19 cellular contexts compared by ENCODE assay signal in the genomic region with DNA sequence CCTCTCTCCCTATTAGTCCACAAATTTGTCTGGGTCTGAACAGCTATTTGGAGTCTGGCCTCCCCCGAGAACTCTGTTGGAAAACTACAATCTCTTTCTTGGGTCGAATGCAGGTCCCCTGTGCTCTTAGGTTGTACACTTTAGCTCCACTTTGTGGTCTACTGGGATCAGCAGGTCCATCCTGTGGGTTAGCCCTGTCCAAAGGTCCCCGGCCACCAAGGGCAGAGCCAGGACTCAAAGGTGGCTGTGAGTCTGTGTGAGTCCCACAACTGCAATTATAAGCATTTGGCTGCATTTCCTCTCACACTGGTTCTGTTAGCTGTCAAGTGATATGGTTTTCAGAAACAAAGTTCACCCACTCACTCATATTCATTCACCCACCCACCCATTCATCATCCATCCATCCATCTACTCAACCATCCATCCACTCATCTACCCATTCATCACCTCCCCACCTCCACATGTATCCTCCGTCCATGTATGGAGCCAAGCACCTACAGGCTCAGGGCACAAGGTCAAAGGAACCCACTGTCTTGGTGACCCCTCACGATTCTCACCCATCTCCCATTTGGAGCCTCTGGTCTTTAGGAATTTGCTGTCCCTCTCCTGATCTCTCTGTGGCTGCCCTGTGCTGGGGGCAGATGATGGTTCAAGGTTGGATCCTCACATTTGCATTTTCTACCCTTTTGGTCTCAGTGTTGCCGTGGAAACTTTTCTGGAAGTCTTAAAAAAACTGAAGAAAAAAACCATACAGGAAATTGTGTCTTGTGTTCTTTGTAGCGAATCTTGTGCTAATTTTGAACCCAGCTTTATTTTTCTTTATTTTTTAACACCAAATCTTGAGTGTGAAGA. TPM values are rescaled to one million over a fixed set of nuclear protein-coding genes. Genes with fewer than 3 reads are reported as not detected.
DNase-seq lines count a peak whose midpoint lies in the region; ATAC-seq and TF ChIP-seq lines count a peak whose summit lies in the region.
"Had no signal": no experiment of that assay in that cellular context is flagged by ENCODE, and none has a peak within 500 bp of the region (broad histone marks: within the 10 kb centered on the region; RNA-seq: fewer than 3 reads in every experiment).

No MANE protein-coding gene starts in this region.

- DNase-seq in activated T-cell treated with anti-CD3 and anti-CD28 coated beads, Interleukin-2, amount 50 U/mL, for 4 hours, result no peak
- no peak for DNase-seq in activated T-cell treated with anti-CD3 and anti-CD28 coated beads, Interleukin-2, amount 50 U/mL, for 1 hour
- DNase-seq in central memory CD8-positive, alpha-beta T cell (ENCODE audit: low spot score in 2 of 2), result no peak
- DNase-seq in GM20000 (ENCODE audit: low spot score), result no peak
- DNase-seq in GM19238 (ENCODE audit: insufficient read length, low spot score), result no peak
- DNase-seq in stimulated activated CD4-positive, alpha-beta T cell treated with anti-CD3 and anti-CD28 coated beads, Interleukin-12 subunit alpha, Interleukin-12 subunit beta, amount 100 ng/mL, for 4 hours, result no peak
- DNase-seq: activated naive CD4-positive, alpha-beta T cell treated with anti-CD3 and anti-CD28 coated beads, Interleukin-2, amount 10 ng/mL, durations not matched to agents 7 days and 5 days; Caco-2; erythroblast; GDM1; HFFc6; lower lobe of right lung; NCI-H510A treated with DMSO at 0.1 percent for 48 hours; PC-9; stimulated activated CD4-positive, alpha-beta T cell treated with anti-CD3 and anti-CD28 coated beads, Interleukin-15, amount 100 ng/mL, for 24 hours had no signal

- peak overlapping the region; percentile 43 for H3K4me3 Mint-ChIP-seq in activated T-cell treated with anti-CD3 and anti-CD28 coated beads, Interleukin-2, amount 50 U/mL, for 4 hours
- H3K4me3 Mint-ChIP-seq in IgD-negative memory B cell, result peak overlapping the region; percentile 86 to 93 (median 90)
- peak overlapping the region; percentile 20 for H3K4me3 Mint-ChIP-seq in central memory CD8-positive, alpha-beta T cell
- H3K4me3 Mint-ChIP-seq in stimulated activated naive CD8-positive, alpha-beta T cell treated with anti-CD3 and anti-CD28 coated beads, Interleukin-15, Interleukin-2, amounts not matched to agents 100 ng/mL and 50 ng/mL, for 24 hours, result peak overlapping the region; percentile 59
- H3K4me3 Mint-ChIP-seq: activated naive CD4-positive, alpha-beta T cell treated with anti-CD3 and anti-CD28 coated beads, Interleukin-2, amount 10 ng/mL, durations not matched to agents 7 days and 5 days; HFFc6; neural crest cell had no signal

- H3K27me3 Mint-ChIP-seq in activated T-cell treated with anti-CD3 and anti-CD28 coated beads, Interleukin-2, amount 50 U/mL, for 4 hours (ENCODE audit: low read depth), result peaks cover 6% of the 10 kb centered on the region
- no peaks in the 10 kb centered on the region for H3K27me3 Mint-ChIP-seq in IgD-negative memory B cell
- H3K27me3 Mint-ChIP-seq in central memory CD8-positive, alpha-beta T cell, result peaks cover 10% of the 10 kb centered on the region
- H3K27me3 Mint-ChIP-seq in stimulated activated naive CD8-positive, alpha-beta T cell treated with anti-CD3 and anti-CD28 coated beads, Interleukin-15, Interleukin-2, amounts not matched to agents 100 ng/mL and 50 ng/mL, for 24 hours, result no peaks in the 10 kb centered on the region

- H3K27ac Mint-ChIP-seq in IgD-negative memory B cell, result peak overlapping the region; percentile 74 to 94 (median 87)
- no peak overlapping the region for H3K27ac Mint-ChIP-seq in central memory CD8-positive, alpha-beta T cell (ENCODE audit: low read depth)
- peak overlapping the region; percentile 90 for H3K27ac Mint-ChIP-seq in stimulated activated naive CD8-positive, alpha-beta T cell treated with anti-CD3 and anti-CD28 coated beads, Interleukin-15, Interleukin-2, amounts not matched to agents 100 ng/mL and 50 ng/mL, for 24 hours
- H3K27ac Mint-ChIP-seq: activated naive CD4-positive, alpha-beta T cell treated with anti-CD3 and anti-CD28 coated beads, Interleukin-2, amount 10 ng/mL, durations not matched to agents 7 days and 5 days; HFFc6 had no signal

- H3K4me1 Mint-ChIP-seq in activated T-cell treated with anti-CD3 and anti-CD28 coated beads, Interleukin-2, amount 50 U/mL, for 4 hours (ENCODE audit: low read depth), result peaks cover 62% of the 10 kb centered on the region
- H3K4me1 Mint-ChIP-seq in IgD-negative memory B cell, result peaks cover 34 to 60% (median 46%) of the 10 kb centered on the region in 3 donors
- peaks cover 45% of the 10 kb centered on the region for H3K4me1 Mint-ChIP-seq in central memory CD8-positive, alpha-beta T cell
- H3K4me1 Mint-ChIP-seq in stimulated activated naive CD8-positive, alpha-beta T cell treated with anti-CD3 and anti-CD28 coated beads, Interleukin-15, Interleukin-2, amounts not matched to agents 100 ng/mL and 50 ng/mL, for 24 hours (ENCODE audit: low read depth), result peaks cover 92% of the 10 kb centered on the region

- H3K36me3 Mint-ChIP-seq in activated T-cell treated with anti-CD3 and anti-CD28 coated beads, Interleukin-2, amount 50 U/mL, for 4 hours (ENCODE audit: insufficient read depth), result no peaks in the 10 kb centered on the region
- peaks cover under 1% of the 10 kb centered on the region for H3K36me3 Mint-ChIP-seq in IgD-negative memory B cell
- peaks cover 9% of the 10 kb centered on the region for H3K36me3 Mint-ChIP-seq in central memory CD8-positive, alpha-beta T cell (ENCODE audit: insufficient read depth)
- peaks cover 4% of the 10 kb centered on the region for H3K36me3 Mint-ChIP-seq in stimulated activated naive CD8-positive, alpha-beta T cell treated with anti-CD3 and anti-CD28 coated beads, Interleukin-15, Interleukin-2, amounts not matched to agents 100 ng/mL and 50 ng/mL, for 24 hours (ENCODE audit: low read depth)
- H3K36me3 Mint-ChIP-seq: activated naive CD4-positive, alpha-beta T cell treated with anti-CD3 and anti-CD28 coated beads, Interleukin-2, amount 10 ng/mL, durations not matched to agents 7 days and 5 days had no signal

- no peak for TF ChIP-seq CTCF in GM20000 (IDR thresholded peaks at IDR 0.05; ENCODE audit: extremely low read depth, missing control alignments)

- ATAC-seq in activated T-cell treated with anti-CD3 and anti-CD28 coated beads, Interleukin-2, amount 50 U/mL, for 4 hours, result peak; percentile 7 to 35
- ATAC-seq in central memory CD8-positive, alpha-beta T cell (replicated peaks; ENCODE audit: extremely low read depth, poor library complexity, severe bottlenecking), result no peak
- ATAC-seq: gastroesophageal sphincter had no signal

- H3K9me3 Mint-ChIP-seq in activated T-cell treated with anti-CD3 and anti-CD28 coated beads, Interleukin-2, amount 50 U/mL, for 4 hours, result no peaks in the 10 kb centered on the region
- H3K9me3 Mint-ChIP-seq in IgD-negative memory B cell, result no peaks in the 10 kb centered on the region
- H3K9me3 Mint-ChIP-seq in central memory CD8-positive, alpha-beta T cell, result no peaks in the 10 kb centered on the region
- peaks cover 3% of the 10 kb centered on the region for H3K9me3 Mint-ChIP-seq in stimulated activated naive CD8-positive, alpha-beta T cell treated with anti-CD3 and anti-CD28 coated beads, Interleukin-15, Interleukin-2, amounts not matched to agents 100 ng/mL and 50 ng/mL, for 24 hours
- H3K9me3 Mint-ChIP-seq: activated naive CD4-positive, alpha-beta T cell treated with anti-CD3 and anti-CD28 coated beads, Interleukin-2, amount 10 ng/mL, durations not matched to agents 7 days and 5 days; HFFc6; neural crest cell had no signal

RNA-seq across cellular contexts. Expression of a gene that starts 45.8 kb away (rescaled TPM):
- total RNA-seq in activated T-cell treated with anti-CD3 and anti-CD28 coated beads, Interleukin-2, amount 50 U/mL, for 4 hours, result 100 to 1,000 TPM; 561 to 775 (median 745) TPM
- polyA plus RNA-seq in IgD-negative memory B cell, result 718 TPM
- total RNA-seq: HFFc6, PC-9 had no signal

Comparison
In these comparisons a context has a peak if more than half of its experiments do, and no peak if none do; other contexts are left out.
1. H3K4me3 Mint-ChIP-seq: peak in every context shown above with its lines; median percentile 90 in IgD-negative memory B cell; 59 in stimulated activated naive CD8-positive, alpha-beta T cell treated with anti-CD3 and anti-CD28 coated beads, Interleukin-15, Interleukin-2, amounts not matched to agents 100 ng/mL and 50 ng/mL, for 24 hours; 43 in activated T-cell treated with anti-CD3 and anti-CD28 coated beads, Interleukin-2, amount 50 U/mL, for 4 hours; 20 in central memory CD8-positive, alpha-beta T cell.